ENCODE assay signal across 16 cellular contexts in genomic region chr14:33280646-33281045, GRCh38.
A peak's percentile ranks its signal among the peaks of the same experiment; 100 is the strongest.
DNase-seq lines count a peak whose midpoint lies in the region; ATAC-seq and TF ChIP-seq lines count a peak whose summit lies in the region.
"Had no signal": no experiment of that assay in that cellular context is flagged by ENCODE, and none has a peak within 500 bp of the region (broad histone marks: within the 10 kb centered on the region; RNA-seq: fewer than 3 reads in every experiment).

No MANE protein-coding gene starts in this region.

- no peaks in the 10 kb centered on the region for H3K27me3 Mint-ChIP-seq in activated CD8-positive, alpha-beta T cell treated with anti-CD3 and anti-CD28 coated beads for 36 hours
- H3K27me3 Mint-ChIP-seq in activated CD8-positive, alpha-beta T cell treated with anti-CD3 and anti-CD28 coated beads, Interleukin-2, amount 10 ng/mL, durations not matched to agents 7 days and 5 days (ENCODE audit: low read depth) = no peaks in the 10 kb centered on the region
- H3K27me3 Mint-ChIP-seq in chondrocyte (ENCODE audit: low read depth) = no peaks in the 10 kb centered on the region

- no peak for TF ChIP-seq POLR2A in tibial nerve (IDR thresholded peaks at IDR 0.05)

- H3K27me3 ChIP-seq in fibroblast of lung (ENCODE audit: control insufficient read depth, insufficient read depth, low read length) (no peaks in the 10 kb centered on the region), tibial nerve (no peaks in the 10 kb centered on the region)
- H3K27me3 ChIP-seq: SJCRH30 had no signal

- H3K9me3 Mint-ChIP-seq in activated CD8-positive, alpha-beta T cell treated with anti-CD3 and anti-CD28 coated beads for 36 hours = no peaks in the 10 kb centered on the region
- no peaks in the 10 kb centered on the region for H3K9me3 Mint-ChIP-seq in activated CD8-positive, alpha-beta T cell treated with anti-CD3 and anti-CD28 coated beads, Interleukin-2, amount 10 ng/mL, durations not matched to agents 7 days and 5 days (ENCODE audit: insufficient read depth)
- no peaks in the 10 kb centered on the region for H3K9me3 Mint-ChIP-seq in chondrocyte (ENCODE audit: low read depth)
- H3K9me3 Mint-ChIP-seq: GM23338, nephron had no signal

- H3K9me3 ChIP-seq in fibroblast of lung (ENCODE audit: control insufficient read depth, insufficient read depth, low read depth, low read length) (no peaks in the 10 kb centered on the region), tibial nerve (no peaks in the 10 kb centered on the region)
- H3K9me3 ChIP-seq: lower lobe of right lung, SJCRH30 had no signal

- no peak overlapping the region for H3K9ac ChIP-seq in fibroblast of lung (ENCODE audit: insufficient read depth, low read length)

- H4K20me1 ChIP-seq in fibroblast of lung (ENCODE audit: control insufficient read depth, extremely low read depth, insufficient read depth, low read length) = no peaks in the 10 kb centered on the region

- intact Hi-C loops in activated CD8-positive, alpha-beta T cell treated with anti-CD3 and anti-CD28 coated beads for 36 hours (cut with micrococcal nuclease) = no loop called here
- intact Hi-C loops in posterior vena cava (cut with DNase I) = no loop called here

- H3K79me2 ChIP-seq in fibroblast of lung (ENCODE audit: control insufficient read depth, insufficient read depth, low read length) = no peaks in the 10 kb centered on the region

- no peaks in the 10 kb centered on the region for H3K36me3 ChIP-seq in fibroblast of lung (ENCODE audit: control insufficient read depth, insufficient read depth, low read length)
- H3K36me3 ChIP-seq in tibial nerve = no peaks in the 10 kb centered on the region
- H3K36me3 ChIP-seq: lower lobe of right lung, SJCRH30 had no signal

- WGBS in tibial nerve, 2 donors = 61 to 83% methylated on average over 3 of the region's 3 CpGs

- H3K4me3 Mint-ChIP-seq in activated CD8-positive, alpha-beta T cell treated with anti-CD3 and anti-CD28 coated beads for 36 hours = no peak overlapping the region
- H3K4me3 Mint-ChIP-seq in activated CD8-positive, alpha-beta T cell treated with anti-CD3 and anti-CD28 coated beads, Interleukin-2, amount 10 ng/mL, durations not matched to agents 7 days and 5 days = no peak overlapping the region
- H3K4me3 Mint-ChIP-seq in chondrocyte (ENCODE audit: unreplicated experiment) = no peak overlapping the region
- H3K4me3 Mint-ChIP-seq: GM23338, nephron had no signal

- peak; percentile 2 for DNase-seq in activated CD8-positive, alpha-beta T cell treated with anti-CD3 and anti-CD28 coated beads for 36 hours
- no peak for DNase-seq in activated CD8-positive, alpha-beta T cell treated with anti-CD3 and anti-CD28 coated beads, Interleukin-2, amount 10 ng/mL, durations not matched to agents 7 days and 5 days
- DNase-seq in RWPE1 (ENCODE audit: low spot score) (peak; percentile 45), fibroblast of lung (ENCODE audit: low read depth in 2 of 2) (peak; percentile 5 to 70), stromal cell of bone marrow (ENCODE audit: low read depth) (peak; percentile 3), tibial nerve (ENCODE audit: low spot score in 2 of 2) (no peak), posterior vena cava (ENCODE audit: low spot score) (no peak), chondrocyte (ENCODE audit: low spot score) (no peak)
- DNase-seq: activated CD4-positive, alpha-beta T cell treated with anti-CD3 and anti-CD28 coated beads, Interleukin-2, amount 50 U/mL, for 48 hours; lower lobe of right lung; MV-4-11; retina; SJCRH30; stimulated activated CD4-positive, alpha-beta T cell treated with anti-CD3 and anti-CD28 coated beads, Interleukin-2, amount 100 ng/mL, for 24 hours had no signal

- POLR2A ChIA-PET in activated CD8-positive, alpha-beta T cell treated with anti-CD3 and anti-CD28 coated beads for 36 hours (lab: Charles Lee) = no interaction called here
- POLR2A ChIA-PET in activated CD8-positive, alpha-beta T cell treated with anti-CD3 and anti-CD28 coated beads, Interleukin-2, amount 10 ng/mL, durations not matched to agents 7 days and 5 days (lab: Charles Lee) = no interaction called here
- POLR2A ChIA-PET in RWPE1 (lab: Yijun Ruan, JAX; ENCODE audit: low non-redundant PET) = no interaction called here

- no peaks in the 10 kb centered on the region for H3K4me1 Mint-ChIP-seq in activated CD8-positive, alpha-beta T cell treated with anti-CD3 and anti-CD28 coated beads for 36 hours (ENCODE audit: low read depth)
- no peaks in the 10 kb centered on the region for H3K4me1 Mint-ChIP-seq in activated CD8-positive, alpha-beta T cell treated with anti-CD3 and anti-CD28 coated beads, Interleukin-2, amount 10 ng/mL, durations not matched to agents 7 days and 5 days (ENCODE audit: low read depth)
- peaks cover 3% of the 10 kb centered on the region for H3K4me1 Mint-ChIP-seq in chondrocyte (ENCODE audit: low read depth)

- no peak overlapping the region for H3K27ac Mint-ChIP-seq in activated CD8-positive, alpha-beta T cell treated with anti-CD3 and anti-CD28 coated beads for 36 hours
- no peak overlapping the region for H3K27ac Mint-ChIP-seq in activated CD8-positive, alpha-beta T cell treated with anti-CD3 and anti-CD28 coated beads, Interleukin-2, amount 10 ng/mL, durations not matched to agents 7 days and 5 days
- H3K27ac Mint-ChIP-seq in chondrocyte (ENCODE audit: unreplicated experiment) = no peak overlapping the region
- H3K27ac Mint-ChIP-seq: GM23338, nephron had no signal

- no peak overlapping the region for H3K4me3 ChIP-seq in fibroblast of lung (replicated peaks in 1 of 4; ENCODE audit: control extremely low read depth in 1 of 4, insufficient read depth in 1 of 4, low read depth in 3 of 4, low read length in 4 of 4)
- no peak overlapping the region for H3K4me3 ChIP-seq in tibial nerve
- H3K4me3 ChIP-seq: GM23338, lower lobe of right lung, SJCRH30 had no signal

- CTCF ChIA-PET in activated CD8-positive, alpha-beta T cell treated with anti-CD3 and anti-CD28 coated beads for 36 hours (lab: Charles Lee) = no interaction called here
- CTCF ChIA-PET in activated CD8-positive, alpha-beta T cell treated with anti-CD3 and anti-CD28 coated beads, Interleukin-2, amount 10 ng/mL, durations not matched to agents 7 days and 5 days (lab: Charles Lee) = no interaction called here
- CTCF ChIA-PET in RWPE1 (lab: Yijun Ruan, JAX) = no interaction called here

- no peak for ATAC-seq in activated CD8-positive, alpha-beta T cell treated with anti-CD3 and anti-CD28 coated beads for 36 hours
- ATAC-seq in activated CD8-positive, alpha-beta T cell treated with anti-CD3 and anti-CD28 coated beads, Interleukin-2, amount 10 ng/mL, durations not matched to agents 7 days and 5 days = no peak
- ATAC-seq: lower lobe of right lung had no signal

- H3K4me1 ChIP-seq in fibroblast of lung (ENCODE audit: control insufficient read depth, extremely low read depth, insufficient read depth, low read length) (no peaks in the 10 kb centered on the region), tibial nerve (peaks cover 0 to 10% (median 0%) of the 10 kb centered on the region in 4 donors)
- H3K4me1 ChIP-seq: lower lobe of right lung, SJCRH30 had no signal

- no peak overlapping the region for H3K4me2 ChIP-seq in fibroblast of lung (ENCODE audit: extremely low read depth, insufficient read depth, low read length)
- H3K4me2 ChIP-seq: GM23338 had no signal

- H3K27ac ChIP-seq in RWPE1 (no peak overlapping the region), fibroblast of lung (ENCODE audit: insufficient read depth, low read length) (no peak overlapping the region), tibial nerve (no peak overlapping the region)
- H3K27ac ChIP-seq: lower lobe of right lung, SJCRH30 had no signal

- no peak overlapping the region for H2AFZ ChIP-seq in fibroblast of lung (ENCODE audit: low read length)
- H2AFZ ChIP-seq: GM23338 had no signal

- TF ChIP-seq EP300 in tibial nerve (IDR thresholded peaks at IDR 0.05) = no peak

- TF ChIP-seq CTCF in activated CD8-positive, alpha-beta T cell treated with anti-CD3 and anti-CD28 coated beads for 36 hours (IDR thresholded peaks at IDR 0.05) = no peak
- no peak for TF ChIP-seq CTCF in RWPE1 (conservative IDR thresholded peaks at IDR 0.05; ENCODE audit: low read depth)
- TF ChIP-seq CTCF in fibroblast of lung (conservative IDR thresholded peaks at IDR 0.05 in 1 of 2, IDR thresholded peaks at IDR 0.05 in 1 of 2; ENCODE audit: low read depth in 1 of 2, low read length in 2 of 2) = no peak
- TF ChIP-seq CTCF in tibial nerve (IDR thresholded peaks at IDR 0.05) = no peak
- TF ChIP-seq CTCF in chondrocyte (IDR thresholded peaks at IDR 0.05) = no peak

- H3K36me3 Mint-ChIP-seq in activated CD8-positive, alpha-beta T cell treated with anti-CD3 and anti-CD28 coated beads for 36 hours (ENCODE audit: low read depth) = no peaks in the 10 kb centered on the region
- H3K36me3 Mint-ChIP-seq in activated CD8-positive, alpha-beta T cell treated with anti-CD3 and anti-CD28 coated beads, Interleukin-2, amount 10 ng/mL, durations not matched to agents 7 days and 5 days (ENCODE audit: low read depth) = no peaks in the 10 kb centered on the region
- peaks cover 2% of the 10 kb centered on the region for H3K36me3 Mint-ChIP-seq in chondrocyte (ENCODE audit: low read depth)

Comparison
In these comparisons a context has a peak if more than half of its experiments do, and no peak if none do; other contexts are left out.
1. DNase-seq: peak in activated CD8-positive, alpha-beta T cell treated with anti-CD3 and anti-CD28 coated beads for 36 hours (single experiment), RWPE1 (single experiment), fibroblast of lung (2 of 2) and stromal cell of bone marrow (single experiment); none in activated CD8-positive, alpha-beta T cell treated with anti-CD3 and anti-CD28 coated beads, Interleukin-2, amount 10 ng/mL, durations not matched to agents 7 days and 5 days (single experiment), tibial nerve (0 of 2), posterior vena cava (single experiment) and chondrocyte (single experiment).